29 cellular contexts compared by ENCODE assay signal in genomic region chr2:106120432-106120831, GRCh38.
DNase-seq lines count a peak whose midpoint lies in the region; ATAC-seq, FAIRE-seq and TF ChIP-seq lines count a peak whose summit lies in the region.
"Had no signal": no experiment of that assay in that cellular context is flagged by ENCODE, and none has a peak within 500 bp of the region (broad histone marks: within the 10 kb centered on the region; RNA-seq: fewer than 3 reads in every experiment).

No MANE protein-coding gene starts in this region.

- peak overlapping the region; percentile 58 for H3K27ac Mint-ChIP-seq in activated naive CD8-positive, alpha-beta T cell
- H3K27ac Mint-ChIP-seq in activated naive CD8-positive, alpha-beta T cell treated with anti-CD3 and anti-CD28 coated beads, Interleukin-2, amount 50 U/mL, for 24 hours: no peak overlapping the region
- no peak overlapping the region for H3K27ac Mint-ChIP-seq in WTC11

- no peak for ATAC-seq in activated naive CD8-positive, alpha-beta T cell treated with anti-CD3 and anti-CD28 coated beads, Interleukin-2, amount 50 U/mL, for 24 hours
- ATAC-seq in WTC11: no peak
- ATAC-seq: HCT116, PC-3 had no signal

- DNase-seq in NCI-H1105 treated with DMSO at 0.1 percent for 48 hours (lab: John Stamatoyannopoulos, UW): peak; percentile 14
- DNase-seq in NCI-H1105 (lab: John Stamatoyannopoulos, UW): no peak
- DNase-seq in activated naive CD8-positive, alpha-beta T cell treated with anti-CD3 and anti-CD28 coated beads, Interleukin-2, amount 50 U/mL, for 24 hours: no peak
- peak; percentile 37 for DNase-seq in myocyte (ENCODE audit: low read depth)
- no peak for DNase-seq in urothelium cell line (ENCODE audit: low spot score)
- no peak for DNase-seq in SW480 (ENCODE audit: low spot score)
- DNase-seq in WTC11 (ENCODE audit: low spot score): no peak
- DNase-seq: 8988T; ACHN; BE2C; DMS53; IMR-90; KG1; MG63; NCI-H1417 treated with DMSO at 0.1 percent for 48 hours; NCI-H1694 treated with DMSO at 0.1 percent for 48 hours; NCI-H2081; NCI-H2171; NCI-H226; NCI-H510A; NCI-H69; NK-92 treated with Interleukin-12 subunit alpha and Interleukin-12 subunit beta, amount 100 ng/mL, for 24 hours; PC-3; SK-N-SH had no signal

- H3K36me3 Mint-ChIP-seq in activated naive CD8-positive, alpha-beta T cell: no peaks in the 10 kb centered on the region
- H3K36me3 Mint-ChIP-seq in activated naive CD8-positive, alpha-beta T cell treated with anti-CD3 and anti-CD28 coated beads, Interleukin-2, amount 50 U/mL, for 24 hours (ENCODE audit: low read depth): peaks cover 13% of the 10 kb centered on the region
- H3K36me3 Mint-ChIP-seq in WTC11: peaks cover 28% of the 10 kb centered on the region

- no peaks in the 10 kb centered on the region for H3K27me3 Mint-ChIP-seq in activated naive CD8-positive, alpha-beta T cell
- no peaks in the 10 kb centered on the region for H3K27me3 Mint-ChIP-seq in activated naive CD8-positive, alpha-beta T cell treated with anti-CD3 and anti-CD28 coated beads, Interleukin-2, amount 50 U/mL, for 24 hours
- no peaks in the 10 kb centered on the region for H3K27me3 Mint-ChIP-seq in WTC11 (ENCODE audit: low read depth)

- no peak overlapping the region for H3K4me3 Mint-ChIP-seq in activated naive CD8-positive, alpha-beta T cell
- no peak overlapping the region for H3K4me3 Mint-ChIP-seq in activated naive CD8-positive, alpha-beta T cell treated with anti-CD3 and anti-CD28 coated beads, Interleukin-2, amount 50 U/mL, for 24 hours
- H3K4me3 Mint-ChIP-seq in WTC11: no peak overlapping the region
- H3K4me3 Mint-ChIP-seq: CD14-positive monocyte had no signal

- peaks cover 17% of the 10 kb centered on the region for H3K4me1 Mint-ChIP-seq in activated naive CD8-positive, alpha-beta T cell (ENCODE audit: low read depth)
- H3K4me1 Mint-ChIP-seq in activated naive CD8-positive, alpha-beta T cell treated with anti-CD3 and anti-CD28 coated beads, Interleukin-2, amount 50 U/mL, for 24 hours: peaks cover 10% of the 10 kb centered on the region
- H3K4me1 Mint-ChIP-seq in WTC11: peaks cover 23% of the 10 kb centered on the region

- POLR2A ChIA-PET in WTC11 (lab: Charles Lee): no interaction called here

- CTCF ChIA-PET in WTC11 (lab: Charles Lee): no interaction called here

- no peaks in the 10 kb centered on the region for H3K9me3 Mint-ChIP-seq in activated naive CD8-positive, alpha-beta T cell (ENCODE audit: low read depth)
- H3K9me3 Mint-ChIP-seq in activated naive CD8-positive, alpha-beta T cell treated with anti-CD3 and anti-CD28 coated beads, Interleukin-2, amount 50 U/mL, for 24 hours: no peaks in the 10 kb centered on the region
- H3K9me3 Mint-ChIP-seq in WTC11: no peaks in the 10 kb centered on the region
- H3K9me3 Mint-ChIP-seq: CD14-positive monocyte had no signal

- peak; percentile 61 for FAIRE-seq in urothelium cell line (lab: Jason Lieb, UNC)
- FAIRE-seq: D721Med, GM19239 had no signal

- no peak for TF ChIP-seq CTCF in WTC11 (IDR thresholded peaks at IDR 0.05)

TF ChIP-seq in WTC11, 78 proteins besides CTCF, POLR2A, EP300 and RAD21 (continues in another document):
- TF ChIP-seq ATF6 (CRISPR knock-in tag; IDR thresholded peaks at IDR 0.05): no peak
- TF ChIP-seq E2F4 (CRISPR knock-in tag; IDR thresholded peaks at IDR 0.05; ENCODE audit: borderline replicate concordance, low read depth): no peak
- no peak for TF ChIP-seq ZBTB43 (CRISPR knock-in tag; IDR thresholded peaks at IDR 0.05)
- TF ChIP-seq KAT7 (CRISPR knock-in tag; IDR thresholded peaks at IDR 0.05; ENCODE audit: borderline replicate concordance): no peak
- no peak for TF ChIP-seq ERG (CRISPR knock-in tag; IDR thresholded peaks at IDR 0.05)
- TF ChIP-seq FOXP4 (CRISPR knock-in tag; IDR thresholded peaks at IDR 0.05): no peak
- TF ChIP-seq ZSCAN18 (CRISPR knock-in tag; IDR thresholded peaks at IDR 0.05): no peak
- no peak for TF ChIP-seq ZNF232 (CRISPR knock-in tag; IDR thresholded peaks at IDR 0.05)
- no peak for TF ChIP-seq MXD4 (CRISPR knock-in tag; IDR thresholded peaks at IDR 0.05; ENCODE audit: borderline replicate concordance)
- no peak for TF ChIP-seq NFYB (CRISPR knock-in tag; conservative IDR thresholded peaks at IDR 0.05; ENCODE audit: low read depth)

Comparison
In these comparisons a context has a peak if more than half of its experiments do, and no peak if none do; other contexts are left out.
1. DNase-seq: peak in NCI-H1105 treated with DMSO at 0.1 percent for 48 hours (single experiment) and myocyte (single experiment); none in NCI-H1105 (single experiment), activated naive CD8-positive, alpha-beta T cell treated with anti-CD3 and anti-CD28 coated beads, Interleukin-2, amount 50 U/mL, for 24 hours (single experiment), urothelium cell line (single experiment), SW480 (single experiment) and WTC11 (single experiment).